ENCODE assay signal across 8 cellular contexts in the genomic region with DNA sequence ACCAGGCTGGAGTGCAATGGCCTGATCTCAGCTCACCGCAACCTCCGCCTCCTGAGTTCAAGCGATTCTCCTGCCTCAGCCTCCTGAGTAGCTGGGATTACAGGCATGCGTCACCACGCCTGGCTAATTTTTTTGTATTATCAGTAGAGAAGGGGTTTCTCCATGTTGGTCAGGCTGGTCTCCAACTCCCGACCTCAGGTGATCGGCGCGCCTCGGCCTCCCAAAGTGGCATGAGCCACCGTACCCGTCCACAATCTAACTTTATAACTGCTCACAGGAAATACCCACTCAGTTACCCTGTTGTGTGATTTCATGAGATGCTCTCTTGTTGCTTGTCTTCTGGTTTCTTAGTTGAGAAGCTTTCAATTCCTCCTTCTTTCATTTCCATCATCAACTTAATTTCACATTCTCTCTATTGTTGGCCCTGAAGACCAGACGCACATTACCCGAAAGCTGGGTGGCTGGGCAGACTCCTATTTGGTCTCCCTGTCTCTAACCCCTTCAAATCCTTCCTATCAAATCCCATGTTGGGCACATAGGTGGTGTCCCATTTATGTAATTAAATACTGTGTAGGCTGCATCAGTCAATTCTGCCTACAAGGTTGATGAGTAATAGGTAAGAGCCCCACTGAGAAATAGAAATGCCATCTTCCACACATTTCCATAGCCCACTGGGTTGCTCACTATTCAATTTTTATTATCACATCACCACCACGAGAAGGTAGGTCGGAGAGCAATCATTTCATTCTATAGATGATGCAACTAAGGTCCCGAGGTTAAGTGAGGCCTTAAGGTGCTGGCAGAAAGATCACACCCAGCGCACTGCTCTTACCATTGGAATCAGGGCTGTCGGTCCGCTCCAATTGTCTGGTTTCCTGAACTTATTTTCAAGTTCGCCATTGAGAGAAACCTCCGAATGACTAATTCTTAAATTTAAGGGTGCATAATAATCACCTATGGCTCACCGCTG. TPM values are rescaled to one million over a fixed set of nuclear protein-coding genes. Genes with fewer than 3 reads are reported as not detected.
A peak's percentile ranks its signal among the peaks of the same experiment; 100 is the strongest.
DNase-seq lines count a peak whose midpoint lies in the region; ATAC-seq, FAIRE-seq and TF ChIP-seq lines count a peak whose summit lies in the region.

No MANE protein-coding gene starts in this region.

- H3K27ac Mint-ChIP-seq in CD8-positive, alpha-beta T cell: peak overlapping the region; percentile 96

- no TSS peak for BruUV-seq in HepG2 (replicated peaks; lab: Mats Ljungman, UMichigan)

- WGBS in HepG2 (ENCODE audit: low lambda C conversion rate): 98% methylated on average over 23 of the region's 23 CpGs

- H3K9me3 ChIP-seq in CD8-positive, alpha-beta T cell (ENCODE audit: low read length): no peaks in the 10 kb centered on the region
- H3K9me3 ChIP-seq in ascending aorta: no peaks in the 10 kb centered on the region
- no peaks in the 10 kb centered on the region for H3K9me3 ChIP-seq in HepG2 (ENCODE audit: low read length)
- no peaks in the 10 kb centered on the region for H3K9me3 ChIP-seq in subcutaneous abdominal adipose tissue (ENCODE audit: control insufficient read depth in 5 of 5, low read length in 5 of 5)

- H3K4me1 ChIP-seq in CD8-positive, alpha-beta T cell (ENCODE audit: insufficient read depth, low read length): peaks cover 26% of the 10 kb centered on the region
- H3K4me1 ChIP-seq in KMS-11 (ENCODE audit: low read depth, poor library complexity, severe bottlenecking) (peaks cover 14% of the 10 kb centered on the region), ascending aorta (peaks cover 0 to 11% of the 10 kb centered on the region in 2 donors), HepG2 (ENCODE audit: insufficient read depth, low read length) (peaks cover 26% of the 10 kb centered on the region), subcutaneous abdominal adipose tissue (ENCODE audit: control insufficient read depth in 5 of 5, insufficient read depth in 5 of 5, low read length in 5 of 5) (peaks cover 0 to 16% (median 14%) of the 10 kb centered on the region in 5 donors)

- peaks cover 9% of the 10 kb centered on the region for H3K36me3 ChIP-seq in CD8-positive, alpha-beta T cell (ENCODE audit: insufficient read depth, low read length)
- H3K36me3 ChIP-seq in KMS-11 (ENCODE audit: insufficient read depth) (no peaks in the 10 kb centered on the region; the same call in 1 of the 2 replicates), ascending aorta (peaks cover 19 to 32% of the 10 kb centered on the region in 2 donors), HepG2 (replicated peaks in 1 of 2; ENCODE audit: control insufficient read depth in 1 of 2, insufficient read depth in 2 of 2, low read length in 2 of 2) (peaks cover 13 to 61% of the 10 kb centered on the region in 2 experiments), subcutaneous abdominal adipose tissue (ENCODE audit: control insufficient read depth in 5 of 5, insufficient read depth in 5 of 5, low read length in 5 of 5) (peaks cover 18 to 31% (median 22%) of the 10 kb centered on the region in 5 donors)

- no peaks in the 10 kb centered on the region for H3K9me3 Mint-ChIP-seq in CD8-positive, alpha-beta T cell

- H3K4me2 ChIP-seq in KMS-11: peak overlapping the region; percentile 66
- no peak overlapping the region for H3K4me2 ChIP-seq in HepG2 (ENCODE audit: low read depth, low read length)

- H3K4me1 Mint-ChIP-seq in CD8-positive, alpha-beta T cell (ENCODE audit: low read depth): peaks cover 56% of the 10 kb centered on the region

- TF ChIP-seq EP300 in HepG2 (IDR thresholded peaks at IDR 0.05; ENCODE audit: low read depth in 2 of 2, low read length in 2 of 2) (no peak), HepG2 (CRISPR knock-in tag; IDR thresholded peaks at IDR 0.05; ENCODE audit: borderline replicate concordance) (no peak)

- TF ChIP-seq CTCF in CD8-positive, alpha-beta T cell (IDR thresholded peaks at IDR 0.05): no peak
- TF ChIP-seq CTCF in KMS-11 (conservative IDR thresholded peaks at IDR 0.05; ENCODE audit: low read depth, low read length) (no peak), ascending aorta (IDR thresholded peaks at IDR 0.05) (no peak), HepG2 (CRISPR knock-in tag; IDR thresholded peaks at IDR 0.05) (no peak)

- no peak for FAIRE-seq in HepG2 (lab: Jason Lieb, UNC)

- CTCF ChIA-PET in CD8-positive, alpha-beta T cell (lab: Charles Lee): interaction anchor here (0.8 to 1.6 kb wide), 4 partner anchors 12 to 78 kb away, joined by 3 to 6 read pairs (median 4); partner anchors contain the start of gene GSTO1
- CTCF ChIA-PET in HepG2 (lab: Yijun Ruan, JAX; ENCODE audit: low intra/inter-chr PET ratio, low total read pairs): no interaction called here

- intact Hi-C loops in CD8-positive, alpha-beta T cell (cut with DNase I, micrococcal nuclease): loop anchor here (1.0 to 5.0 kb wide), 6 partner anchors 36 to 379 kb away; partner anchors contain the start of genes CFAP43 (in 1 of the 2), ITPRIP (in 1 of the 2), SLK (in 1 of the 2) and STN1 (in 1 of the 2)
- intact Hi-C loops in ascending aorta (cut with DNase I) (loop anchor here (2.0 kb wide), 1 partner anchor 35 kb away; the partner anchor contains the start of gene CFAP43), HepG2 (cut with micrococcal nuclease; ENCODE audit: unreplicated experiment) (no loop called here)

- no peaks in the 10 kb centered on the region for H3K27me3 Mint-ChIP-seq in CD8-positive, alpha-beta T cell (ENCODE audit: low read depth)

- no peak for TF ChIP-seq POLR2A in HepG2 (IDR thresholded peaks at IDR 0.05; ENCODE audit: insufficient read depth in 1 of 2, low read depth in 2 of 2, low read length in 2 of 2)

- H4K20me1 ChIP-seq in KMS-11 (ENCODE audit: insufficient read depth): no peaks in the 10 kb centered on the region
- H4K20me1 ChIP-seq in HepG2 (ENCODE audit: insufficient read depth, low read length): peaks cover 6% of the 10 kb centered on the region; the same call in 1 of the 2 replicates

- no peaks in the 10 kb centered on the region for H3K27me3 ChIP-seq in CD8-positive, alpha-beta T cell (ENCODE audit: insufficient read depth, low read length)
- H3K27me3 ChIP-seq in KMS-11 (ENCODE audit: insufficient read depth, low read depth) (no peaks in the 10 kb centered on the region), ascending aorta (no peaks in the 10 kb centered on the region), HepG2 (ENCODE audit: control insufficient read depth in 1 of 2, insufficient read depth in 2 of 2, low read length in 2 of 2) (no peaks in the 10 kb centered on the region), subcutaneous abdominal adipose tissue (ENCODE audit: control insufficient read depth in 5 of 5, insufficient read depth in 4 of 5, low read length in 5 of 5) (no peaks in the 10 kb centered on the region)

- H2AFZ ChIP-seq in KMS-11 (ENCODE audit: low read depth) (peak overlapping the region; percentile 76), HepG2 (ENCODE audit: low read length) (no peak overlapping the region)

- peaks cover 50% of the 10 kb centered on the region for H3K79me2 ChIP-seq in KMS-11 (ENCODE audit: insufficient read depth, low read depth)
- H3K79me2 ChIP-seq in HepG2 (ENCODE audit: insufficient read depth, low read length): no peaks in the 10 kb centered on the region

- no peak for TF ChIP-seq RAD21 in HepG2 (CRISPR knock-in tag; IDR thresholded peaks at IDR 0.05)

- peak overlapping the region; percentile 90 for H3K27ac ChIP-seq in CD8-positive, alpha-beta T cell (ENCODE audit: low read depth, low read length)
- H3K27ac ChIP-seq in KMS-11 (peak overlapping the region; percentile 60), ascending aorta (peak overlapping the region; percentile 91 to 97), HepG2 (ENCODE audit: extremely low read length, insufficient read depth, low read length) (no peak overlapping the region), subcutaneous abdominal adipose tissue (ENCODE audit: low read depth, low read length) (peak overlapping the region; percentile 88)

- ATAC-seq in CD8-positive, alpha-beta T cell: no peak
- ATAC-seq in HepG2 (no peak; the same call in 2 of the 3 replicates), HG02981 (IDR thresholded peaks at IDR 0.05; ENCODE audit: unreplicated experiment) (no peak)

- H3K4me3 ChIP-seq in CD8-positive, alpha-beta T cell (ENCODE audit: low read depth, low read length): peak overlapping the region; percentile 81
- H3K4me3 ChIP-seq in KMS-11 (IDR thresholded peaks at IDR 0.05; ENCODE audit: insufficient read depth, low read depth, low read length) (no peak overlapping the region), ascending aorta (peak overlapping the region; percentile 97 to 98), HepG2 (replicated peaks in 1 of 3; ENCODE audit: insufficient read depth in 1 of 3, low read depth in 2 of 3, low read length in 3 of 3) (no peak overlapping the region), subcutaneous abdominal adipose tissue (ENCODE audit: low read depth in 1 of 5, low read length in 5 of 5) (peak overlapping the region; percentile 87 to 95 (median 90))

- H3K36me3 Mint-ChIP-seq in CD8-positive, alpha-beta T cell: peaks cover 51% of the 10 kb centered on the region

- in situ Hi-C loops in HepG2 (cut with HindIII; ENCODE audit: extremely low pct_ligation_motif_present, low pct_unique_long_range_greater_than_20kb): no loop called here

- DNase-seq in CD8-positive, alpha-beta T cell: no peak
- DNase-seq in ascending aorta (ENCODE audit: low spot score in 2 of 2) (no peak), HepG2 (ENCODE audit: low spot score) (no peak), NCI-H2196 treated with DMSO at 0.1 percent for 48 hours (lab: John Stamatoyannopoulos, UW; ENCODE audit: unreplicated experiment) (no peak), NCI-H1092 treated with DMSO at 0.1 percent for 48 hours (lab: John Stamatoyannopoulos, UW) (no peak)

- peak overlapping the region; percentile 94 for H3K4me3 Mint-ChIP-seq in CD8-positive, alpha-beta T cell

- POLR2A ChIA-PET in CD8-positive, alpha-beta T cell (lab: Charles Lee): interaction anchor here (0.6 to 3.5 kb wide), 7 partner anchors 13 to 263 kb away, joined by 3 to 23 read pairs (median 3); partner anchors contain the start of genes CFAP43, GSTO1 and SFR1
- POLR2A ChIA-PET in HepG2 (lab: Yijun Ruan, JAX): no interaction called here

- peak overlapping the region; percentile 76 for H3K9ac ChIP-seq in KMS-11
- H3K9ac ChIP-seq in HepG2 (ENCODE audit: insufficient read depth, low read depth, low read length): no peak overlapping the region
- H3K9ac ChIP-seq in subcutaneous abdominal adipose tissue (ENCODE audit: low read length in 5 of 5): peak overlapping the region; percentile 59 to 94 (median 87)

RNA-seq across cellular contexts. Expression of gene GSTO2, which starts 1.0 kb away (rescaled TPM):
- under 1 TPM; 0.49 to 0.75 TPM for total RNA-seq in CD8-positive, alpha-beta T cell
- not detected for total RNA-seq in ascending aorta
- 2.1 and 3.4 TPM in 2 replicates for total RNA-seq in HepG2 (2016; rRNA removed; fragmentation: Illumina TruSeq; extraction: Trizol)
- total RNA-seq in HepG2 (2016; cell fraction: cytosol; rRNA removed; fragmentation: Illumina TruSeq; extraction: Trizol; ENCODE audit: low read depth): 0.61 and 0.97 TPM in 2 replicates
- total RNA-seq in HepG2 (2016; cell fraction: insoluble cytoplasmic fraction; rRNA removed; fragmentation: Illumina TruSeq; extraction: Trizol): 1.9 and 2.5 TPM in 2 replicates
- total RNA-seq in HepG2 (2016; cell fraction: membrane; rRNA removed; fragmentation: Illumina TruSeq; extraction: Trizol): 1.3 and 2.6 TPM in 2 replicates
- total RNA-seq in HepG2 (2016; cell fraction: nucleus; rRNA removed; fragmentation: Illumina TruSeq; extraction: Trizol): 2.4 and 3.2 TPM in 2 replicates
- 5.8 and 7.9 TPM in 2 replicates for polyA plus RNA-seq in HepG2 (2011; rRNA removed)
- polyA plus RNA-seq in HepG2 (2011; cell fraction: cytosol; rRNA removed): 5.4 TPM in 2 replicates
- 3.2 and 4.7 TPM in 2 replicates for polyA plus RNA-seq in HepG2 (2011; cell fraction: nucleus; rRNA removed)
- polyA plus RNA-seq in HepG2 (2012): 2.1 and 4.2 TPM in 2 replicates
- 1.1 and 1.5 TPM in 2 replicates for polyA plus RNA-seq in HepG2 (2016; cell fraction: cytosol; fragmentation: Illumina TruSeq; extraction: Trizol; ENCODE audit: low read depth)
- polyA plus RNA-seq in HepG2 (2016; cell fraction: insoluble cytoplasmic fraction; fragmentation: Illumina TruSeq; extraction: Trizol; ENCODE audit: low read depth): 1.4 and 1.8 TPM in 2 replicates
- polyA plus RNA-seq in HepG2 (2016; cell fraction: membrane; fragmentation: Illumina TruSeq; extraction: Trizol; ENCODE audit: low read depth): 1.1 and 1.6 TPM in 2 replicates
- 1.4 and 2.0 TPM in 2 replicates for polyA plus RNA-seq in HepG2 (2016; cell fraction: nucleus; fragmentation: Illumina TruSeq; extraction: Trizol; ENCODE audit: insufficient read depth, low read depth)
- polyA minus RNA-seq in HepG2 (2011; rRNA and poly(A)+ RNA removed; ENCODE audit: low replicate concordance): 4.8 and 5.9 TPM in 2 replicates
- polyA minus RNA-seq in HepG2 (2011; cell fraction: cytosol; rRNA and poly(A)+ RNA removed): 0.99 and 3.0 TPM in 2 replicates
- 5.6 and 8.6 TPM in 2 replicates for polyA minus RNA-seq in HepG2 (2011; cell fraction: nucleus; rRNA and poly(A)+ RNA removed)

RNA-seq across cellular contexts. Expression of gene GSTO1, which starts 13.3 kb away (rescaled TPM):
- total RNA-seq in CD8-positive, alpha-beta T cell: 10 to 100 TPM in 1 of 2 experiments, 1 to 10 TPM in 1; 9.8 to 11.8 TPM
- 62.2 TPM for total RNA-seq in ascending aorta
- total RNA-seq in HepG2 (2016; rRNA removed; fragmentation: Illumina TruSeq; extraction: Trizol): 300 and 418 TPM in 2 replicates
- total RNA-seq in HepG2 (2016; cell fraction: cytosol; rRNA removed; fragmentation: Illumina TruSeq; extraction: Trizol; ENCODE audit: low read depth): 151 and 179 TPM in 2 replicates
- 301 and 437 TPM in 2 replicates for total RNA-seq in HepG2 (2016; cell fraction: insoluble cytoplasmic fraction; rRNA removed; fragmentation: Illumina TruSeq; extraction: Trizol)
- total RNA-seq in HepG2 (2016; cell fraction: membrane; rRNA removed; fragmentation: Illumina TruSeq; extraction: Trizol): 192 and 211 TPM in 2 replicates
- total RNA-seq in HepG2 (2016; cell fraction: nucleus; rRNA removed; fragmentation: Illumina TruSeq; extraction: Trizol): 110 and 113 TPM in 2 replicates
- polyA plus RNA-seq in HepG2 (2011; rRNA removed): 152 and 228 TPM in 2 replicates
- 147 and 153 TPM in 2 replicates for polyA plus RNA-seq in HepG2 (2011; cell fraction: cytosol; rRNA removed)
- polyA plus RNA-seq in HepG2 (2011; cell fraction: nucleus; rRNA removed): 37.4 and 37.5 TPM in 2 replicates
- polyA plus RNA-seq in HepG2 (2012): 165 and 247 TPM in 2 replicates
- 177 and 202 TPM in 2 replicates for polyA plus RNA-seq in HepG2 (2016; cell fraction: cytosol; fragmentation: Illumina TruSeq; extraction: Trizol; ENCODE audit: low read depth)
- polyA plus RNA-seq in HepG2 (2016; cell fraction: insoluble cytoplasmic fraction; fragmentation: Illumina TruSeq; extraction: Trizol; ENCODE audit: low read depth): 365 and 402 TPM in 2 replicates
- 152 and 182 TPM in 2 replicates for polyA plus RNA-seq in HepG2 (2016; cell fraction: membrane; fragmentation: Illumina TruSeq; extraction: Trizol; ENCODE audit: low read depth)
- 148 and 165 TPM in 2 replicates for polyA plus RNA-seq in HepG2 (2016; cell fraction: nucleus; fragmentation: Illumina TruSeq; extraction: Trizol; ENCODE audit: insufficient read depth, low read depth)
- polyA minus RNA-seq in HepG2 (2011; rRNA and poly(A)+ RNA removed; ENCODE audit: low replicate concordance): 30.9 and 42.9 TPM in 2 replicates
- 56.1 and 62.9 TPM in 2 replicates for polyA minus RNA-seq in HepG2 (2011; cell fraction: cytosol; rRNA and poly(A)+ RNA removed)
- polyA minus RNA-seq in HepG2 (2011; cell fraction: nucleus; rRNA and poly(A)+ RNA removed): 58.7 and 65.3 TPM in 2 replicates

RNA-seq across cellular contexts. Expression of gene CFAP43, which starts 35.8 kb away (rescaled TPM):
- not detected for total RNA-seq in CD8-positive, alpha-beta T cell
- 0.96 TPM for total RNA-seq in ascending aorta
- total RNA-seq in HepG2 (2016; rRNA removed; fragmentation: Illumina TruSeq; extraction: Trizol): 0.24 and 0.46 TPM in 2 replicates
- 0.40 and 0.53 TPM in 2 replicates for total RNA-seq in HepG2 (2016; cell fraction: cytosol; rRNA removed; fragmentation: Illumina TruSeq; extraction: Trizol; ENCODE audit: low read depth)
- 0.65 and 0.67 TPM in 2 replicates for total RNA-seq in HepG2 (2016; cell fraction: insoluble cytoplasmic fraction; rRNA removed; fragmentation: Illumina TruSeq; extraction: Trizol)
- 0.43 and 0.65 TPM in 2 replicates for total RNA-seq in HepG2 (2016; cell fraction: membrane; rRNA removed; fragmentation: Illumina TruSeq; extraction: Trizol)
- total RNA-seq in HepG2 (2016; cell fraction: nucleus; rRNA removed; fragmentation: Illumina TruSeq; extraction: Trizol): 0.69 and 1.0 TPM in 2 replicates
- 0.16 and 0.38 TPM in 2 replicates for polyA plus RNA-seq in HepG2 (2011; rRNA removed)
- polyA plus RNA-seq in HepG2 (2011; cell fraction: cytosol; rRNA removed): 0.13 and 0.18 TPM in 2 replicates
- 0.45 and 0.83 TPM in 2 replicates for polyA plus RNA-seq in HepG2 (2011; cell fraction: nucleus; rRNA removed)
- 0.17 and 0.30 TPM in 2 replicates for polyA plus RNA-seq in HepG2 (2012)
- polyA plus RNA-seq in HepG2 (2016; cell fraction: cytosol; fragmentation: Illumina TruSeq; extraction: Trizol; ENCODE audit: low read depth): 0.80 and 0.89 TPM in 2 replicates
- 0.76 and 0.78 TPM in 2 replicates for polyA plus RNA-seq in HepG2 (2016; cell fraction: insoluble cytoplasmic fraction; fragmentation: Illumina TruSeq; extraction: Trizol; ENCODE audit: low read depth)
- 0.47 and 0.61 TPM in 2 replicates for polyA plus RNA-seq in HepG2 (2016; cell fraction: membrane; fragmentation: Illumina TruSeq; extraction: Trizol; ENCODE audit: low read depth)
- polyA plus RNA-seq in HepG2 (2016; cell fraction: nucleus; fragmentation: Illumina TruSeq; extraction: Trizol; ENCODE audit: insufficient read depth, low read depth): 0.81 and 1.2 TPM in 2 replicates
- 0.12 and 0.26 TPM in 2 replicates for polyA minus RNA-seq in HepG2 (2011; rRNA and poly(A)+ RNA removed; ENCODE audit: low replicate concordance)
- polyA minus RNA-seq in HepG2 (2011; cell fraction: cytosol; rRNA and poly(A)+ RNA removed): 0.30 TPM in 1 of 2 replicates, not detected in the other
- polyA minus RNA-seq in HepG2 (2011; cell fraction: nucleus; rRNA and poly(A)+ RNA removed): 0.90 and 1.2 TPM in 2 replicates

Comparison
In these comparisons a context has a peak if more than half of its experiments do, and no peak if none do; other contexts are left out.
1. H3K4me3 ChIP-seq: peak in CD8-positive, alpha-beta T cell (single experiment), ascending aorta (2 of 2) and subcutaneous abdominal adipose tissue (5 of 5); none in KMS-11 (single experiment) and HepG2 (0 of 3).